ENCODE assay signal across 9 cellular contexts in genomic region chrX:71870337-71871098, GRCh38. TPM values are rescaled to one million over a fixed set of nuclear protein-coding genes. Genes with fewer than 3 reads are reported as not detected.
DNase-seq lines count a peak whose midpoint lies in the region; ATAC-seq and TF ChIP-seq lines count a peak whose summit lies in the region.
"Had no signal": no experiment of that assay in that cellular context is flagged by ENCODE, and none has a peak within 500 bp of the region (broad histone marks: within the 10 kb centered on the region; RNA-seq: fewer than 3 reads in every experiment).

No MANE protein-coding gene starts in this region.

- DNase-seq in CMK (ENCODE audit: low read depth) (peak; percentile 3), HAP-1 (ENCODE audit: low spot score in 2 of 2) (peak; percentile 11 to 64), SJSA1 (ENCODE audit: low read depth in 1 of 2, low spot score in 2 of 2) (peak; percentile 0 to 49), iPS DF 6.9 (ENCODE audit: low read depth, low spot score) (peak; percentile 13), tibial artery (no peak), epidermal melanocyte (ENCODE audit: insufficient read length, low spot score) (no peak), body of pancreas (no peak)
- DNase-seq in activated CD8-positive, alpha-beta memory T cell treated with anti-CD3 and anti-CD28 coated beads, Interleukin-2, amount 50 U/mL, for 4 hours: no peak
- DNase-seq: activated T-cell treated with anti-CD3 and anti-CD28 coated beads for 4 hours had no signal

- no CpG with 5 or more reads among the region's 11 CpGs for WGBS in iPS DF 6.9 (ENCODE audit: insufficient coverage, insufficient read length)
- 41 to 60% methylated on average over 1 to 6 of the region's 11 CpGs for WGBS in body of pancreas, 2 donors

- intact Hi-C loops in tibial artery (cut with DNase I; ENCODE audit: low total_unique reads) (no loop called here), body of pancreas (cut with DNase I) (no loop called here)

- H3K27me3 ChIP-seq in HAP-1 (ENCODE audit: low read depth) (peaks cover 3% of the 10 kb centered on the region; the same call in 1 of the 2 replicates), SJSA1 (replicated peaks) (no peaks in the 10 kb centered on the region), iPS DF 6.9 (ENCODE audit: control insufficient read depth, insufficient read depth, low read length) (no peaks in the 10 kb centered on the region), tibial artery (no peaks in the 10 kb centered on the region), body of pancreas (no peaks in the 10 kb centered on the region)

- H3K27ac ChIP-seq in SJSA1: no peak overlapping the region
- H3K27ac ChIP-seq in iPS DF 6.9 (ENCODE audit: low read length): no peak overlapping the region
- H3K27ac ChIP-seq in tibial artery: no peak overlapping the region
- H3K27ac ChIP-seq in body of pancreas: no peak overlapping the region

- H3K4me1 ChIP-seq in HAP-1 (no peaks in the 10 kb centered on the region), SJSA1 (replicated peaks) (no peaks in the 10 kb centered on the region), iPS DF 6.9 (ENCODE audit: control insufficient read depth, insufficient read depth, low read length) (no peaks in the 10 kb centered on the region), tibial artery (no peaks in the 10 kb centered on the region), body of pancreas (no peaks in the 10 kb centered on the region)

- TF ChIP-seq CTCF in tibial artery (IDR thresholded peaks at IDR 0.05) (no peak), body of pancreas (IDR thresholded peaks at IDR 0.05) (peak in 1 of 7 experiments; percentile 4)

- no peak for ATAC-seq in body of pancreas

- no peaks in the 10 kb centered on the region for H3K9me3 ChIP-seq in HAP-1
- no peaks in the 10 kb centered on the region for H3K9me3 ChIP-seq in SJSA1 (replicated peaks)
- no peaks in the 10 kb centered on the region for H3K9me3 ChIP-seq in iPS DF 6.9 (ENCODE audit: control insufficient read depth, insufficient read depth, low read length)
- H3K9me3 ChIP-seq in tibial artery: no peaks in the 10 kb centered on the region
- no peaks in the 10 kb centered on the region for H3K9me3 ChIP-seq in body of pancreas

- in situ Hi-C loops in HAP-1 (cut with MboI; ENCODE audit: low sequenced_read_pairs): no loop called here

- H3K36me3 ChIP-seq in HAP-1 (replicated peaks) (no peaks in the 10 kb centered on the region), SJSA1 (no peaks in the 10 kb centered on the region), iPS DF 6.9 (ENCODE audit: control insufficient read depth, insufficient read depth, low read length) (no peaks in the 10 kb centered on the region), tibial artery (no peaks in the 10 kb centered on the region), body of pancreas (replicated peaks in 1 of 2; ENCODE audit: insufficient read depth in 1 of 2, low read depth in 2 of 2) (no peaks in the 10 kb centered on the region)

- H3K4me3 ChIP-seq in HAP-1 (no peak overlapping the region), SJSA1 (no peak overlapping the region), iPS DF 6.9 (ENCODE audit: low read length) (no peak overlapping the region), tibial artery (no peak overlapping the region), body of pancreas (no peak overlapping the region)

- TF ChIP-seq POLR2A in body of pancreas (IDR thresholded peaks at IDR 0.05): no peak

RNA-seq across cellular contexts. Expression of gene NHSL2, which starts 40.1 kb away (rescaled TPM):
- total RNA-seq in SJSA1 (2014; rRNA removed; shearing (Covaris generic)): 0.19 and 0.29 TPM in 2 replicates
- 1 to 10 TPM; 1.6 to 2.9 TPM for total RNA-seq in body of pancreas

Comparison
In these comparisons a context has a peak if more than half of its experiments do, and no peak if none do; other contexts are left out.
1. DNase-seq: peak in CMK (single experiment), HAP-1 (2 of 2), SJSA1 (2 of 2) and iPS DF 6.9 (single experiment); none in tibial artery (0 of 2), activated CD8-positive, alpha-beta memory T cell treated with anti-CD3 and anti-CD28 coated beads, Interleukin-2, amount 50 U/mL, for 4 hours (single experiment), epidermal melanocyte (single experiment) and body of pancreas (0 of 4).